ENCODE assay signal across 27 cellular contexts in genomic region chr9:90308746-90309145, GRCh38.
"Had no signal": no experiment of that assay in that cellular context is flagged by ENCODE, and none has a peak within 500 bp of the region (broad histone marks: within the 10 kb centered on the region; RNA-seq: fewer than 3 reads in every experiment).

No MANE protein-coding gene starts in this region.

- H3K27ac ChIP-seq: gastroesophageal sphincter, left lung, lower lobe of right lung, parathyroid adenoma, psoas muscle, spleen, testis, VCaP had no signal

- H3K27me3 ChIP-seq: left lung, testis, transverse colon had no signal

- H3K9me3 ChIP-seq: gastroesophageal sphincter, left lung, lower lobe of right lung, psoas muscle, spleen, testis, transverse colon had no signal

- H3K9ac ChIP-seq: parathyroid adenoma had no signal

- H3K36me3 ChIP-seq: gastroesophageal sphincter, left lung, lower lobe of right lung, spleen, transverse colon had no signal

- H2AFZ ChIP-seq: parathyroid adenoma had no signal

- H3K4me3 Mint-ChIP-seq: activated T-cell treated with anti-CD3 and anti-CD28 coated beads, Interleukin-2, amount 50 U/mL, for 72 hours; effector memory CD8-positive, alpha-beta T cell; naive B cell; neural crest cell had no signal

- H3K4me1 Mint-ChIP-seq: neural crest cell had no signal

- DNase-seq: activated CD4-positive, alpha-beta T cell treated with anti-CD3 and anti-CD28 coated beads for 4 hours; activated CD4-positive, alpha-beta T cell treated with anti-CD3 and anti-CD28 coated beads, Interleukin-2, amount 50 U/mL, for 4 hours; activated naive CD4-positive, alpha-beta T cell; activated T-cell treated with anti-CD3 and anti-CD28 coated beads for 4 hours; activated T-cell treated with anti-CD3 and anti-CD28 coated beads, Interleukin-2, amount 50 U/mL, for 72 hours; cortex of kidney; effector memory CD8-positive, alpha-beta T cell; erythroblast; hippocampal formation; left lung; lower lobe of right lung; mesendoderm; naive B cell; occipital lobe; psoas muscle; right cardiac atrium; spleen; stimulated activated CD4-positive, alpha-beta T cell treated with anti-CD3 and anti-CD28 coated beads, Interleukin-2, amount 100 ng/mL, for 48 hours; stimulated activated naive CD8-positive, alpha-beta T cell treated with anti-CD3 and anti-CD28 coated beads, Interleukin-15, Interleukin-2, amounts not matched to agents 100 U/mL and 50 U/mL, for 24 hours; T-helper 9 cell; testis; transverse colon had no signal

- ATAC-seq: activated naive CD4-positive, alpha-beta T cell treated with anti-CD3 and anti-CD28 coated beads, Interleukin-2, amount 50 U/mL, for 72 hours; activated T-cell treated with anti-CD3 and anti-CD28 coated beads, Interleukin-2, amount 50 U/mL, for 72 hours; effector memory CD8-positive, alpha-beta T cell; gastroesophageal sphincter; left lung; lower lobe of right lung; psoas muscle; right cardiac atrium; stimulated activated naive CD8-positive, alpha-beta T cell treated with anti-CD3 and anti-CD28 coated beads, Interleukin-15, Interleukin-2, amounts not matched to agents 100 U/mL and 50 U/mL, for 24 hours had no signal

- H3K79me2 ChIP-seq: parathyroid adenoma had no signal

- H3K36me3 Mint-ChIP-seq: activated naive CD4-positive, alpha-beta T cell treated with anti-CD3 and anti-CD28 coated beads, Interleukin-2, amount 50 U/mL, for 72 hours; naive B cell had no signal

- H3K4me3 ChIP-seq: gastroesophageal sphincter, left lung, lower lobe of right lung, psoas muscle, spleen, testis, transverse colon had no signal

- H3K9me3 Mint-ChIP-seq: activated naive CD4-positive, alpha-beta T cell treated with anti-CD3 and anti-CD28 coated beads, Interleukin-2, amount 50 U/mL, for 72 hours; activated T-cell treated with anti-CD3 and anti-CD28 coated beads, Interleukin-2, amount 50 U/mL, for 72 hours; effector memory CD8-positive, alpha-beta T cell; naive B cell; neural crest cell had no signal

- H3K27ac Mint-ChIP-seq: activated naive CD4-positive, alpha-beta T cell treated with anti-CD3 and anti-CD28 coated beads, Interleukin-2, amount 50 U/mL, for 72 hours; activated T-cell treated with anti-CD3 and anti-CD28 coated beads, Interleukin-2, amount 50 U/mL, for 72 hours; effector memory CD8-positive, alpha-beta T cell had no signal
